8 cellular contexts compared by ENCODE assay signal in the genomic region with DNA sequence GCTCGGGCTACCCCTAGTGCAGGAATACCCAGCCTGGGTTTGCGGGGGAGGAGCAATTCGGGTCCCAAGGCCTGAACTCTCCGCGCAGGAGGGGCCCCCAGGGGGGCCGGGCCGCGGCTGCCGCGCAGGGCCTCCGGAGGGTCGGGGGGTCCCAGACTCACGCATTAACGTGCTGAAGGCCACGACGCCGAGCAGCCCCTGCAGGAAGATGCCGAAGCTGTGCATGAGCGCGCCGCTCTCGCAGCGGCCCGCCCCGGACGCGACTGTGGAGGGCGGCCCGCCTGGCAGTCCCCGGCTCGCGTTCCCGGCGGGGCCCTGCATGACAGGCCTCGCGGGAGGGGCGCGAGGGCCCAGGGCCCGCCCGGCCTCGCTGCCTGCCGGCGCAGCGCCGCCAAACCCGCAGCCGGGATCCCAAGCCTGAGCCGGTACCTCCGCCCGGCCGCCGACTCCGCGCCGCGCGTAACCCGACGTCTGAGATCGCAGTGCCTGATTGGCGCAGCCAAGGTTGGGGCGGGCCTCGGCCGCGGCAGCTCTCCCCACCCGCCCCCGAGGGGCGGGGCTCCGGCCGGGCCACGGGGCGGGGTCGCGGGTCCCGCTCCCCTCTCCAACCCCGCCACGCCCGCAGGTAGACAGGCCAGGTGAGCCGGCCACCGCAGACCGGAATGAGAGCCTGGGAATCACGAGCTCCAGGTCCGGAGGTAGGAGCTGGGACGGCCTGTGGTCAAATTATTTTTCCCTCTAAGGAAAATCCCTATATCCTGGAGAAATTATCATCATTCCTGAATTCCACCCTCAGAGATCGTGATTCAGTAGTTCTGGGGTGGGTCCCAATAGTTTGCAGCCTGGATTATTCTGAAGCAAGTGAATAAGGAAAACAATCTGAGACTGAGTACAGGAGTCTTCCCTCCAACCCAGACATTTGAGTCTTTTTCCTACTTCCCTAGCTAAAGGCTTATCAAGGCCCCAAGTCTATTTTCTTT. TPM values are rescaled to one million over a fixed set of nuclear protein-coding genes. Genes with fewer than 3 reads are reported as not detected.
DNase-seq lines count a peak whose midpoint lies in the region; ATAC-seq and TF ChIP-seq lines count a peak whose summit lies in the region.

A gene (minus strand): TSS at position 419 of the 980 bp plus-strand sequence. CDS start 98 bp downstream, at position 321.

- H3K36me3 ChIP-seq in ovary = no peaks in the 10 kb centered on the region
- no peaks in the 10 kb centered on the region for H3K36me3 ChIP-seq in thoracic aorta

- H3K4me3 ChIP-seq in HFF-Myc (replicated peaks; ENCODE audit: low read depth, low read length) = peak within 1 kb of the TSS; percentile 77
- peak within 1 kb of the TSS; percentile 89 for H3K4me3 ChIP-seq in ovary
- peak within 1 kb of the TSS; percentile 87 for H3K4me3 ChIP-seq in thoracic aorta

- TF ChIP-seq EP300 in ovary (IDR thresholded peaks at IDR 0.05) = no peak

- no peaks in the 10 kb centered on the region for H3K27me3 Mint-ChIP-seq in activated naive CD8-positive, alpha-beta T cell

- peaks cover 46% of the 10 kb centered on the region for H3K4me1 Mint-ChIP-seq in activated naive CD8-positive, alpha-beta T cell (ENCODE audit: low read depth)

- intact Hi-C loops in head of caudate nucleus (cut with DNase I) (no loop called here), ovary (cut with DNase I) (no loop called here)

- peak; percentile 93 for ATAC-seq in thoracic aorta (ENCODE audit: insufficient number of reproducible peaks, low FRiP score, low read depth)

- H3K36me3 Mint-ChIP-seq in activated naive CD8-positive, alpha-beta T cell = peaks cover 8% of the 10 kb centered on the region

- DNase-seq in GM10266 (ENCODE audit: extremely low spot score) (peak; percentile 95), HFF-Myc (ENCODE audit: extremely low read depth, low read depth) (no peak), MV-4-11 (lab: John Stamatoyannopoulos, UW) (peak; percentile 71), SKM-1 treated with dmso at 0.1 percent for 144 hours (lab: John Stamatoyannopoulos, UW; ENCODE audit: unreplicated experiment) (peak; percentile 67), head of caudate nucleus (peak; percentile 78 to 97 (median 93)), ovary (peak; percentile 81 to 91 (median 84)), thoracic aorta (ENCODE audit: low spot score) (peak; percentile 36)

- H3K4me1 ChIP-seq in ovary (ENCODE audit: insufficient read depth) = peaks cover 11% of the 10 kb centered on the region
- H3K4me1 ChIP-seq in thoracic aorta (ENCODE audit: control insufficient read depth in 1 of 2, low read depth in 2 of 2) = peaks cover 45 to 47% of the 10 kb centered on the region in 2 donors

- H3K27ac ChIP-seq in ovary (peak within 1 kb of the TSS; percentile 63 to 79), thoracic aorta (peak within 1 kb of the TSS; percentile 87 to 92)

- H3K4me3 Mint-ChIP-seq in activated naive CD8-positive, alpha-beta T cell = peak within 1 kb of the TSS; percentile 99

- no peaks in the 10 kb centered on the region for H3K27me3 ChIP-seq in ovary
- no peaks in the 10 kb centered on the region for H3K27me3 ChIP-seq in thoracic aorta (replicated peaks; ENCODE audit: insufficient read depth)

- WGBS in ovary, 3 donors = 1% methylated on average over 70 to 85 of the region's 85 CpGs

- TF ChIP-seq CTCF in GM10266 (IDR thresholded peaks at IDR 0.05; ENCODE audit: control insufficient read depth, insufficient read depth, low read depth, missing control alignments) (no peak), HFF-Myc (IDR thresholded peaks at IDR 0.05; ENCODE audit: low read depth, low read length, missing control alignments) (no peak), ovary (IDR thresholded peaks at IDR 0.05) (no peak), thoracic aorta (IDR thresholded peaks at IDR 0.05) (no peak)

- no peak for TF ChIP-seq POLR2A in ovary (IDR thresholded peaks at IDR 0.05)

- H3K9me3 ChIP-seq in ovary (no peaks in the 10 kb centered on the region), thoracic aorta (no peaks in the 10 kb centered on the region)

- H3K9me3 Mint-ChIP-seq in activated naive CD8-positive, alpha-beta T cell (ENCODE audit: low read depth) = no peaks in the 10 kb centered on the region

- peak within 1 kb of the TSS; percentile 70 for H3K27ac Mint-ChIP-seq in activated naive CD8-positive, alpha-beta T cell

RNA-seq across cellular contexts. Expression of the gene that starts here (rescaled TPM):
- total RNA-seq in ovary (10 to 100 TPM; 11.0 to 29.9 (median 17.8) TPM), thoracic aorta (10 to 100 TPM; 45.2 to 75.1 TPM)
- polyA plus RNA-seq in ovary = 10 to 100 TPM in 1 of 2 donors, 1 to 10 TPM in 1; 7.4 to 11.9 TPM
